Comparison of ENCODE assay signal across 8 cellular contexts in the genomic region with DNA sequence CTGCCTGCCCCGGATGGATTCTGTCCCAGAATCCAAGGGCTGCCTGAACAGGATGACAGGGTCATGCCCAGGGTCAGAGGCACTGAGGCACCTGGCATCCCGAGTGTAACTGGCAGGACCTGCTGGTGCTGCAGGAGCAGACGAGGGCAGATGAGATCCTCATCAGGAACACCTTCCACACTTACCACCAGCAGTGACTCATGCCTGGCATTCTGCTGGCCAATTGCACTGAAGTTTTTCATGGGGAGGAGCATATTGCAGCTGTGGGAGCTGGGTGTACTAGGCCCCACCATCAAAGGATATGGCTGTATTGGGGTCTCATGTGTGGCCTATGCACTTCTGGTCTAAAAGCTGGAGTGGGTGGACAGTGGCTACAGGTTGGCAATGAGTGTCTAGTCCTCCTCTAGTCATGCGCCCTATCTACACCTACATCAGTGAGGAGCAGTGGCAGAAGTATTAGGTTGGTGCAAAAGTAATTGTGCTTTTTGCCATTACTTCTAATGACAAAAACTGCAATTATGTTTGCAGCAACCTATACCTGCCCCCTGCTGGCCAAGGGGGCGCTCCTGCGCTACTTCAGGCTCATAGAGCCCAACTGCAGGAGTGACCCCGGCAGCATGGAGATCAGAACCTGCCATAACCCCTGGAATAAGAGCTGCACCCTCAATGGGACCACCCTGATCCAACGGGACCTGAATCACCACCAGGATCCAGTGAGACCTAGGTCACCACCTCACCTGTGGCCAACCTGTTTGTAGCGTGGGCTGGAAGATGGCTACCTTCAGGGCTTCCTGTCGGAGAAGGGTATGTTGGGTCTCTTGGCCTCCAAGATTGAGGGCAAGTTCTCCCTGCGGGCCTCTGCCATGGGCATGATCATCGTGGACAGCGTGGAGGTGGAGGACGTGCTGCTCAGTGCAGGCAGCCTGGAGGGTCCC. TPM values are rescaled to one million over a fixed set of nuclear protein-coding genes. Genes with fewer than 3 reads are reported as not detected.
DNase-seq lines count a peak whose midpoint lies in the region; ATAC-seq and TF ChIP-seq lines count a peak whose summit lies in the region.

No MANE protein-coding gene starts in this region.

- no TSS peak for BruUV-seq in HCT116 (replicated peaks; lab: Mats Ljungman, UMichigan)

- H4K20me1 ChIP-seq in HCT116 (ENCODE audit: insufficient read depth) = no peaks in the 10 kb centered on the region

- H3K79me2 ChIP-seq in HCT116 (ENCODE audit: insufficient read depth, low read length) = no peaks in the 10 kb centered on the region

- no peaks in the 10 kb centered on the region for H3K36me3 ChIP-seq in HCT116 (ENCODE audit: control insufficient read depth in 1 of 2, insufficient read depth in 2 of 2, low read length in 2 of 2)
- no peaks in the 10 kb centered on the region for H3K36me3 ChIP-seq in effector memory CD4-positive, alpha-beta T cell (ENCODE audit: control insufficient read depth, insufficient read depth, low read length)

- CTCF ChIA-PET in HCT116 (lab: Charles Lee) = interaction anchor here (0.7 kb wide), 1 partner anchor 25 kb away, joined by 3 read pairs; no protein-coding TSS in a partner anchor

- no peak overlapping the region for H2AFZ ChIP-seq in HCT116 (ENCODE audit: low read depth, low read length, poor library complexity, severe bottlenecking)

- DNase-seq in AG09309 (ENCODE audit: low read depth) = no peak
- peak; percentile 16 for DNase-seq in HCT116 (ENCODE audit: low read depth, low spot score)
- peak; percentile 45 for DNase-seq in activated CD4-positive, CD25-positive, alpha-beta regulatory T cell treated with anti-CD3 and anti-CD28 coated beads, Interleukin-2, amount 50 U/mL, for 72 hours
- peak; percentile 13 to 36 (median 22) for DNase-seq in effector memory CD4-positive, alpha-beta T cell
- peak; percentile 42 to 60 for DNase-seq in stimulated activated CD4-positive, alpha-beta T cell treated with anti-CD3 and anti-CD28 coated beads, Interleukin-2, amount 100 ng/mL, for 24 hours
- DNase-seq in OCI-M2 (lab: John Stamatoyannopoulos, UW; ENCODE audit: unreplicated experiment) = no peak

- H3K9ac ChIP-seq in HCT116 (ENCODE audit: low read length) = no peak overlapping the region

- H3K4me1 ChIP-seq in HCT116 (ENCODE audit: control insufficient read depth in 1 of 2, insufficient read depth in 2 of 2, low read length in 2 of 2) = no peaks in the 10 kb centered on the region
- no peaks in the 10 kb centered on the region for H3K4me1 ChIP-seq in effector memory CD4-positive, alpha-beta T cell (ENCODE audit: control insufficient read depth, insufficient read depth, low read length, poor library complexity, severe bottlenecking)

- RAD21 ChIA-PET in HCT116 (lab: Charles Lee; ENCODE audit: low non-redundant PET in 1 of 2, low total read pairs in 2 of 2, uncharacterized antibody in 2 of 2, unreplicated experiment in 2 of 2) = no interaction called here

- TF ChIP-seq RAD21 in HCT116 (IDR thresholded peaks at IDR 0.05; ENCODE audit: low read depth) = peak; percentile 67

- no peaks in the 10 kb centered on the region; the same call in 1 of the 2 replicates for H3K27me3 ChIP-seq in HCT116 (ENCODE audit: insufficient read depth, low read length)
- H3K27me3 ChIP-seq in effector memory CD4-positive, alpha-beta T cell (replicated peaks; ENCODE audit: control insufficient read depth, insufficient read depth, low read length, poor library complexity, severe bottlenecking) = no peaks in the 10 kb centered on the region

- TF ChIP-seq POLR2A in HCT116 (IDR thresholded peaks at IDR 0.05; ENCODE audit: borderline replicate concordance, extremely low read depth, insufficient read depth, insufficient read length) = no peak

- intact Hi-C loops in HCT116 (cut with micrococcal nuclease) = loop anchor here (1.0 to 5.0 kb wide), 2 partner anchors 178 to 557 kb away; no protein-coding TSS in a partner anchor

- TF ChIP-seq CTCF in AG09309 (IDR thresholded peaks at IDR 0.05; ENCODE audit: control insufficient read depth, insufficient read depth, low read depth, low read length, missing control alignments) (peak; percentile 11), HCT116 (IDR thresholded peaks at IDR 0.05 in 2 of 3, conservative IDR thresholded peaks at IDR 0.05 in 1 of 3; ENCODE audit: borderline replicate concordance in 1 of 3, insufficient read depth in 1 of 3, low read depth in 2 of 3, low read length in 2 of 3) (peak; percentile 54 to 80 (median 72); a peak in 5 of 6 replicates)

- H3K9me3 ChIP-seq in HCT116 (ENCODE audit: control insufficient read depth in 1 of 2, insufficient read depth in 1 of 2, low read depth in 1 of 2, low read length in 2 of 2) = no peaks in the 10 kb centered on the region
- H3K9me3 ChIP-seq in effector memory CD4-positive, alpha-beta T cell (ENCODE audit: control insufficient read depth, low read length) = no peaks in the 10 kb centered on the region

- H3K4me2 ChIP-seq in HCT116 (ENCODE audit: low read length) = no peak overlapping the region

- no peaks in the 10 kb centered on the region for H3K9me2 ChIP-seq in HCT116 (ENCODE audit: insufficient read depth)

- POLR2A ChIA-PET in HCT116 (lab: Charles Lee) = no interaction called here

- H3K27ac ChIP-seq in HCT116 (ENCODE audit: low read depth, low read length) = no peak overlapping the region
- H3K27ac ChIP-seq in effector memory CD4-positive, alpha-beta T cell (ENCODE audit: insufficient read depth, low read length, poor library complexity, severe bottlenecking) = no peak overlapping the region

- H3K4me3 ChIP-seq in AG09309 (ENCODE audit: control insufficient read depth, low read depth, low read length) (no peak overlapping the region), HCT116 (replicated peaks in 1 of 2; ENCODE audit: low read depth in 1 of 2, low read length in 2 of 2) (no peak overlapping the region)
- no peak overlapping the region for H3K4me3 ChIP-seq in effector memory CD4-positive, alpha-beta T cell (ENCODE audit: insufficient read depth, low read depth, low read length, poor library complexity, severe bottlenecking)

- ATAC-seq in HCT116 (peak; percentile 87), GM18868 (IDR thresholded peaks at IDR 0.05; ENCODE audit: unreplicated experiment) (no peak), HG03571 (IDR thresholded peaks at IDR 0.05; ENCODE audit: unreplicated experiment) (no peak)

TF ChIP-seq in HCT116, 20 proteins besides CTCF, POLR2A, EP300 and RAD21:
- TF ChIP-seq POLR2AphosphoS5 (IDR thresholded peaks at IDR 0.05; ENCODE audit: low read depth, low read length) (no peak), FOSL1 (IDR thresholded peaks at IDR 0.05; ENCODE audit: low read depth) (no peak), ELF1 (IDR thresholded peaks at IDR 0.05; ENCODE audit: borderline replicate concordance, low read depth) (no peak)

RNA-seq across cellular contexts. Expression of a gene that starts 8.0 kb away (rescaled TPM):
- not detected for total RNA-seq in HCT116 (2021; ENCODE audit: unreplicated experiment)
- not detected in 2 replicates for polyA plus RNA-seq in HCT116 (2012)

Comparison
In these comparisons a context has a peak if more than half of its experiments do, and no peak if none do; other contexts are left out.
1. DNase-seq: peak in HCT116 (single experiment), activated CD4-positive, CD25-positive, alpha-beta regulatory T cell treated with anti-CD3 and anti-CD28 coated beads, Interleukin-2, amount 50 U/mL, for 72 hours (single experiment), effector memory CD4-positive, alpha-beta T cell (3 of 3) and stimulated activated CD4-positive, alpha-beta T cell treated with anti-CD3 and anti-CD28 coated beads, Interleukin-2, amount 100 ng/mL, for 24 hours (2 of 2); none in AG09309 (single experiment) and OCI-M2 (single experiment).